Comparison of ENCODE assay signal across 16 cellular contexts in genomic region chr1:15177710-15178166, GRCh38. TPM values are rescaled to one million over a fixed set of nuclear protein-coding genes. Genes with fewer than 3 reads are reported as not detected.
DNase-seq lines count a peak whose midpoint lies in the region; ATAC-seq and TF ChIP-seq lines count a peak whose summit lies in the region.
"Had no signal": no experiment of that assay in that cellular context is flagged by ENCODE, and none has a peak within 500 bp of the region (broad histone marks: within the 10 kb centered on the region; RNA-seq: fewer than 3 reads in every experiment).

No MANE protein-coding gene starts in this region.

- intact Hi-C loops in PC-3 (cut with micrococcal nuclease) = loop anchor here (2.0 kb wide), 1 partner anchor 25 kb away; the partner anchor contains the start of gene TMEM51

- H3K23ac ChIP-seq in mesenchymal stem cell (ENCODE audit: low read length in 2 of 2) = peak overlapping the region in 1 of 2 experiments; percentile 61

- H3K27me3 ChIP-seq in PC-3 (ENCODE audit: low read length) = no peaks in the 10 kb centered on the region
- H3K27me3 ChIP-seq in mesenchymal stem cell (ENCODE audit: control insufficient read depth in 1 of 2, insufficient read depth in 1 of 2, low read length in 2 of 2) = no peaks in the 10 kb centered on the region

- H2BK120ac ChIP-seq in mesenchymal stem cell (ENCODE audit: low read depth, low read length) = peak overlapping the region; percentile 12

- H2BK5ac ChIP-seq in mesenchymal stem cell (ENCODE audit: low read depth, low read length, poor library complexity, severe bottlenecking) = no peak overlapping the region

- no peaks in the 10 kb centered on the region for H3K9me2 ChIP-seq in PC-3 (replicated peaks; ENCODE audit: low read length)

- H3K27ac ChIP-seq in PC-3 (ENCODE audit: low read length) = peak overlapping the region; percentile 95
- no peak overlapping the region for H3K27ac ChIP-seq in mesenchymal stem cell (ENCODE audit: low read length, poor library complexity, severe bottlenecking)
- H3K27ac ChIP-seq: psoas muscle had no signal

- peaks cover 16% of the 10 kb centered on the region for H3K79me1 ChIP-seq in mesenchymal stem cell (replicated peaks; ENCODE audit: low read length, poor library complexity, severe bottlenecking)

- CTCF ChIA-PET in PC-3 (lab: Charles Lee) = no interaction called here

- H3F3A ChIP-seq in PC-3 (ENCODE audit: low read length, unreplicated experiment) = peaks cover 11% of the 10 kb centered on the region

- BruUV-seq in PC-3 (replicated peaks; lab: Mats Ljungman, UMichigan) = no TSS peak

- H2AFZ ChIP-seq in PC-3 (ENCODE audit: low read length) (no peak overlapping the region), mesenchymal stem cell (ENCODE audit: low read depth, low read length) (no peak overlapping the region)

- ATAC-seq in PC-3 = no peak
- no peak for ATAC-seq in HG03196 (IDR thresholded peaks at IDR 0.05; ENCODE audit: unreplicated experiment)
- ATAC-seq: naive thymus-derived CD4-positive, alpha-beta T cell; psoas muscle; WTC11 had no signal

- H4K8ac ChIP-seq in mesenchymal stem cell (ENCODE audit: low read length) = peak overlapping the region; percentile 89

- H3K4me3 ChIP-seq in PC-3 (ENCODE audit: low read length) (no peak overlapping the region), mesenchymal stem cell (ENCODE audit: insufficient read depth in 1 of 2, low read depth in 1 of 2, low read length in 2 of 2) (no peak overlapping the region)
- H3K4me3 ChIP-seq: left ventricle myocardium inferior, psoas muscle had no signal

- H3K4me2 ChIP-seq in PC-3 (ENCODE audit: low read length) = no peak overlapping the region
- H3K4me2 ChIP-seq in mesenchymal stem cell (ENCODE audit: low read length, poor library complexity, severe bottlenecking) = no peak overlapping the region

- POLR2A ChIA-PET in PC-3 (lab: Charles Lee; ENCODE audit: unreplicated experiment) = interaction anchor here (1.1 kb wide), 1 partner anchor 9 kb away, joined by 3 read pairs; no protein-coding TSS in a partner anchor

- peaks cover 71% of the 10 kb centered on the region for H3K79me2 ChIP-seq in PC-3 (ENCODE audit: low read length)

- H2BK15ac ChIP-seq in mesenchymal stem cell (ENCODE audit: low read depth, poor library complexity, severe bottlenecking) = peak overlapping the region; percentile 76

- WGBS in mesenchymal stem cell = 76% methylated on average over 14 of the region's 14 CpGs

- peak overlapping the region in 1 of 2 experiments; percentile 90 for H3K4ac ChIP-seq in mesenchymal stem cell (ENCODE audit: low read depth in 1 of 2, low read length in 2 of 2)

- H3K9me3 ChIP-seq in PC-3 (ENCODE audit: low read length) (no peaks in the 10 kb centered on the region), mesenchymal stem cell (ENCODE audit: control insufficient read depth, low read length) (no peaks in the 10 kb centered on the region)
- H3K9me3 ChIP-seq: left ventricle myocardium inferior, psoas muscle had no signal

- H3K36me3 ChIP-seq in PC-3 (ENCODE audit: low read depth, low read length) (no peaks in the 10 kb centered on the region), mesenchymal stem cell (ENCODE audit: control insufficient read depth in 1 of 2, insufficient read depth in 2 of 2, low read depth in 1 of 2, low read length in 2 of 2) (no peaks in the 10 kb centered on the region)
- H3K36me3 ChIP-seq: left ventricle myocardium inferior had no signal

- H3K4me1 ChIP-seq in PC-3 (ENCODE audit: insufficient read depth, low read length) (peaks cover 48% of the 10 kb centered on the region), mesenchymal stem cell (ENCODE audit: control insufficient read depth, insufficient read depth, low read depth, low read length) (peaks cover 32% of the 10 kb centered on the region)
- H3K4me1 ChIP-seq: psoas muscle had no signal

- peak overlapping the region; percentile 75 to 93 for H3K18ac ChIP-seq in mesenchymal stem cell (ENCODE audit: low read depth in 1 of 2, low read length in 2 of 2)

- no peak for TF ChIP-seq CTCF in PC-3 (conservative IDR thresholded peaks at IDR 0.05; ENCODE audit: low read depth, low read length)

- no peak overlapping the region for H3K9ac ChIP-seq in PC-3 (ENCODE audit: low read length)
- H3K9ac ChIP-seq in mesenchymal stem cell (ENCODE audit: low read length) = no peak overlapping the region

- DNase-seq in GDM1 (lab: John Stamatoyannopoulos, UW) (peak; percentile 31), PC-3 (no peak), dermis blood vessel endothelial cell (peak; percentile 77), mesenchymal stem cell (no peak), middle frontal gyrus (ENCODE audit: extremely low spot score, low spot score) (no peak), NCI-H1092 treated with DMSO at 0.1 percent for 48 hours (lab: John Stamatoyannopoulos, UW) (no peak), DMS79 (lab: John Stamatoyannopoulos, UW) (no peak)
- DNase-seq: activated effector memory CD4-positive, alpha-beta T cell treated with anti-CD3 and anti-CD28 coated beads, Interleukin-2, amount 50 U/mL, for 16 hours; left ventricle myocardium inferior; naive thymus-derived CD4-positive, alpha-beta T cell; NCI-H1694 treated with DMSO at 0.1 percent for 48 hours; NCI-H446; psoas muscle; SW 1271 had no signal

- H2AK5ac ChIP-seq in mesenchymal stem cell (ENCODE audit: low read length, severe bottlenecking) = peak overlapping the region; percentile 79

- H2BK12ac ChIP-seq in mesenchymal stem cell (ENCODE audit: low read length in 2 of 2) = peak overlapping the region; percentile 54 to 91

- H4K91ac ChIP-seq in mesenchymal stem cell (ENCODE audit: low read length) = peak overlapping the region; percentile 87

- H4K20me1 ChIP-seq in PC-3 (ENCODE audit: low read length) = no peaks in the 10 kb centered on the region

- H3K14ac ChIP-seq in mesenchymal stem cell (ENCODE audit: low read length in 2 of 2) = peak overlapping the region in 1 of 2 experiments; percentile 86

RNA-seq across cellular contexts. Expression of gene TMEM51, which starts 24.2 kb away (rescaled TPM):
- total RNA-seq in PC-3 (2014; rRNA removed) = 12.6 and 20.8 TPM in 2 replicates
- 10.0 and 10.2 TPM in 2 replicates for total RNA-seq in dermis blood vessel endothelial cell
- 48.1 TPM for polyA plus RNA-seq in mesenchymal stem cell (2013, experiment 1 of 2)
- 46.7 TPM for polyA plus RNA-seq in mesenchymal stem cell (2013, experiment 2 of 2)
- polyA plus RNA-seq: naive thymus-derived CD4-positive, alpha-beta T cell had no signal

Comparison
In these comparisons a context has a peak if more than half of its experiments do, and no peak if none do; other contexts are left out.
1. DNase-seq: peak in GDM1 (single experiment) and dermis blood vessel endothelial cell (single experiment); none in PC-3 (single experiment), mesenchymal stem cell (single experiment), middle frontal gyrus (single experiment), NCI-H1092 treated with DMSO at 0.1 percent for 48 hours (single experiment) and DMS79 (single experiment).